In the genomic region with DNA sequence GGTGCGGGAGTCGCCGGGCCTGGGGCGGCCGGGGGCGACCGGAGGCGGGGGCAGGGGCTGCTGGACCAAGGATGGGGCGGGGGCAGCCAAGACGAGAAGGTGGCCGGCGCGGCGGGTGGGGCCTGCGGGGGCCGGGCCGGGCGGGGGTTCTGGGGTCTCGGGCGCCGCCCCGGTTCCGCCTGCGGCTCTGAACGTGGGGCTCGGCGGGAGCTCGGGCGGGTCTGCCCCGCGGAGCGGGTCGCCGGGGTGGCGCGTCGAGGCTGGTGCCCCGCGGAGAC, we compare ENCODE assay signal across 8 cellular contexts. TPM values are rescaled to one million over a fixed set of nuclear protein-coding genes. Genes with fewer than 3 reads are reported as not detected.
A peak's percentile ranks its signal among the peaks of the same experiment; 100 is the strongest.
DNase-seq lines count a peak whose midpoint lies in the region; ATAC-seq and TF ChIP-seq lines count a peak whose summit lies in the region.

No MANE protein-coding gene starts in this region.

- peak overlapping the region; percentile 92 to 97 (median 94) for H3K4me3 Mint-ChIP-seq in T-cell

- H3K27me3 Mint-ChIP-seq in T-cell, result no peaks in the 10 kb centered on the region

- H3K9ac ChIP-seq in rectal smooth muscle tissue (ENCODE audit: low read length), result peak overlapping the region; percentile 49

- TF ChIP-seq CTCF in GM12865 (IDR thresholded peaks at IDR 0.05; ENCODE audit: insufficient read depth, low read depth, low read length, missing control alignments) (no peak), fibroblast of mammary gland (conservative IDR thresholded peaks at IDR 0.05; ENCODE audit: control insufficient read depth, insufficient read depth, low read depth, low read length) (no peak)

- H3K27ac Mint-ChIP-seq in T-cell, result peak overlapping the region in 1 of 2 donors; percentile 97

- H3K4me3 ChIP-seq in GM12865 (ENCODE audit: low read depth, low read length), result peak overlapping the region; percentile 81
- H3K4me3 ChIP-seq in fibroblast of mammary gland (ENCODE audit: control insufficient read depth, low read depth, low read length), result peak overlapping the region; percentile 80
- H3K4me3 ChIP-seq in rectal smooth muscle tissue (ENCODE audit: low read length), result peak overlapping the region; percentile 68

- peaks cover 25% of the 10 kb centered on the region for H3K36me3 ChIP-seq in rectal smooth muscle tissue (ENCODE audit: control insufficient read depth, insufficient read depth, low read length)

- H3K4me1 ChIP-seq in rectal smooth muscle tissue (ENCODE audit: control insufficient read depth, insufficient read depth, low read length), result peaks cover 9% of the 10 kb centered on the region

- no peaks in the 10 kb centered on the region for H3K27me3 ChIP-seq in rectal smooth muscle tissue (ENCODE audit: control insufficient read depth, insufficient read depth, low read length)

- peaks cover 7% of the 10 kb centered on the region for H3K36me3 Mint-ChIP-seq in T-cell

- peak in 1 of 4 experiments; percentile 1 for ATAC-seq in T-cell (replicated peaks in 1 of 4)
- no peak for ATAC-seq in GM19324 (IDR thresholded peaks at IDR 0.05; ENCODE audit: low FRiP score, unreplicated experiment)
- no peak for ATAC-seq in HG03039 (IDR thresholded peaks at IDR 0.05; ENCODE audit: unreplicated experiment)

- peak overlapping the region; percentile 76 for H3K27ac ChIP-seq in rectal smooth muscle tissue (ENCODE audit: low read depth, low read length)

- H3K4me1 Mint-ChIP-seq in T-cell, result peaks cover 29 to 32% (median 29%) of the 10 kb centered on the region in 3 donors

- POLR2A ChIA-PET in T-cell (lab: Charles Lee), result interaction anchor here in 1 of 2 donors (0.7 kb wide), 1 partner anchor 65 kb away, joined by 4 read pairs; no protein-coding TSS in a partner anchor

- DNase-seq in GM12865 (ENCODE audit: low read depth) (no peak), T-cell (no peak), fibroblast of mammary gland (ENCODE audit: low read depth) (no peak), DMS114 treated with DMSO at 0.1 percent for 48 hours (lab: John Stamatoyannopoulos, UW; ENCODE audit: unreplicated experiment) (no peak), SIG-M5 treated with dmso at 0.1 percent for 504 hours (lab: John Stamatoyannopoulos, UW; ENCODE audit: unreplicated experiment) (no peak)

- CTCF ChIA-PET in T-cell (lab: Charles Lee), result interaction anchor here in 1 of 2 donors (1.0 kb wide), 1 partner anchor 80 kb away, joined by 4 read pairs; no protein-coding TSS in a partner anchor

- H3K9me3 Mint-ChIP-seq in T-cell, result no peaks in the 10 kb centered on the region

RNA-seq across cellular contexts. Expression of a gene that starts 0.2 kb away (rescaled TPM):
- 10 to 100 TPM; 44.7 to 80.3 (median 72.9) TPM for total RNA-seq in T-cell
